ENCODE assay signal across 16 cellular contexts in the genomic region with DNA sequence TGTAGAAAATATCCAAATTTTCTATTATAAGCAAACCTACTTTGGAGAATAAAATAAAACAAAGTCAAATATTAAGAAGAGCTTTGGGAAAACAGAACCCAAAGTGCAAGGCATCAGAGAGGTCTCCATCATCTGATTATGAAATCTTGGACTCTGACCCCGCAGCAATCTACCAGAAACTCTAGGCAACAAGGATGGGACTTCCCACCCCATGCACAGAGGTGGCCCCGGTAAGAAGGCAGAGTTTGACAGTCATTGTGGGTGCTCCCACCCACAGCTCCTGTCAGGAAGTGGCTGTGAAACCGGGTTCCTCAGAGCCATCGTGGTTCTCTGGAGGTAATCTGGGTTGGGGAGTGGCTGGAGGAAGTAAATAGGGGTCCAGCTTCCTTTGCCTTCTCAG. TPM values are rescaled to one million over a fixed set of nuclear protein-coding genes. Genes with fewer than 3 reads are reported as not detected.
"Had no signal": no experiment of that assay in that cellular context is flagged by ENCODE, and none has a peak within 500 bp of the region (broad histone marks: within the 10 kb centered on the region; RNA-seq: fewer than 3 reads in every experiment).

No MANE protein-coding gene starts in this region.

- H3K4me1 ChIP-seq: uterus had no signal

- H3K27me3 ChIP-seq: dorsolateral prefrontal cortex, tibial artery, uterus had no signal

- H3K4me3 ChIP-seq: dorsolateral prefrontal cortex, mucosa of descending colon, tibial artery, uterus had no signal

- H3K36me3 ChIP-seq: tibial artery, uterus had no signal

- H3K27ac Mint-ChIP-seq: activated T-helper 17 cell treated with anti-CD3 and anti-CD28 coated beads, Interleukin-2, amount 50 U/mL, for 72 hours; endodermal cell; naive thymus-derived CD8-positive, alpha-beta T cell; stimulated activated memory B cell treated with anti-CD40 and anti-IgM and Interleukin-4, amounts not matched to agents 10 μg/mL and 1 μg/mL and 100 μg/mL, for 72 hours; T-helper 2 cell treated with Interferon-gamma antibody and Interleukin-4, amounts not matched to agents 5 μg/mL and 100 μg/mL, for 36 hours had no signal

- H3K27me3 Mint-ChIP-seq: stimulated activated memory B cell treated with anti-CD40 and anti-IgM and Interleukin-4, amounts not matched to agents 10 μg/mL and 1 μg/mL and 100 μg/mL, for 72 hours had no signal

- H3K4me1 Mint-ChIP-seq: activated T-helper 17 cell treated with anti-CD3 and anti-CD28 coated beads, Interleukin-2, amount 50 U/mL, for 72 hours; stimulated activated memory B cell treated with anti-CD40 and anti-IgM and Interleukin-4, amounts not matched to agents 10 μg/mL and 1 μg/mL and 100 μg/mL, for 72 hours had no signal

- H3K36me3 Mint-ChIP-seq: stimulated activated memory B cell treated with anti-CD40 and anti-IgM and Interleukin-4, amounts not matched to agents 10 μg/mL and 1 μg/mL and 100 μg/mL, for 72 hours had no signal

- ATAC-seq: activated T-helper 17 cell treated with anti-CD3 and anti-CD28 coated beads, Interleukin-2, amount 50 U/mL, for 72 hours; mucosa of descending colon; naive thymus-derived CD8-positive, alpha-beta T cell; stimulated activated memory B cell treated with anti-CD40 and anti-IgM and Interleukin-4, amounts not matched to agents 10 μg/mL and 1 μg/mL and 100 μg/mL, for 72 hours had no signal

- DNase-seq: activated CD4-positive, alpha-beta T cell treated with anti-CD3 and anti-CD28 coated beads, Interleukin-2, amount 50 U/mL, for 1 hour; activated naive CD4-positive, alpha-beta T cell treated with Interleukin-2 at 50 U/mL for 16 hours; activated T-cell treated with anti-CD3 and anti-CD28 coated beads for 4 hours; anterior cingulate cortex; dorsolateral prefrontal cortex; endodermal cell; erythroblast; mucosa of descending colon; naive thymus-derived CD8-positive, alpha-beta T cell; stimulated activated CD4-positive, alpha-beta T cell treated with anti-CD3 and anti-CD28 coated beads, Interleukin-2, amount 100 ng/mL, for 48 hours; SW 1271; tibial artery; uterus had no signal

- H3K9me3 Mint-ChIP-seq: endodermal cell; T-helper 2 cell treated with Interferon-gamma antibody and Interleukin-4, amounts not matched to agents 5 μg/mL and 100 μg/mL, for 36 hours had no signal

- H3K27ac ChIP-seq: tibial artery had no signal

- H3K4me3 Mint-ChIP-seq: activated T-helper 17 cell treated with anti-CD3 and anti-CD28 coated beads, Interleukin-2, amount 50 U/mL, for 72 hours; endodermal cell; naive thymus-derived CD8-positive, alpha-beta T cell; stimulated activated memory B cell treated with anti-CD40 and anti-IgM and Interleukin-4, amounts not matched to agents 10 μg/mL and 1 μg/mL and 100 μg/mL, for 72 hours; T-helper 2 cell treated with Interferon-gamma antibody and Interleukin-4, amounts not matched to agents 5 μg/mL and 100 μg/mL, for 36 hours had no signal

- H3K9me3 ChIP-seq: mucosa of descending colon, tibial artery, uterus had no signal

RNA-seq across cellular contexts. Expression of a gene that starts 37.0 kb away (rescaled TPM):
- total RNA-seq: activated T-helper 17 cell treated with anti-CD3 and anti-CD28 coated beads, Interleukin-2, amount 50 U/mL, for 72 hours; naive thymus-derived CD8-positive, alpha-beta T cell had no signal
- polyA plus RNA-seq: naive thymus-derived CD8-positive, alpha-beta T cell had no signal
